Comparison of ENCODE assay signal across 15 cellular contexts in the genomic region with DNA sequence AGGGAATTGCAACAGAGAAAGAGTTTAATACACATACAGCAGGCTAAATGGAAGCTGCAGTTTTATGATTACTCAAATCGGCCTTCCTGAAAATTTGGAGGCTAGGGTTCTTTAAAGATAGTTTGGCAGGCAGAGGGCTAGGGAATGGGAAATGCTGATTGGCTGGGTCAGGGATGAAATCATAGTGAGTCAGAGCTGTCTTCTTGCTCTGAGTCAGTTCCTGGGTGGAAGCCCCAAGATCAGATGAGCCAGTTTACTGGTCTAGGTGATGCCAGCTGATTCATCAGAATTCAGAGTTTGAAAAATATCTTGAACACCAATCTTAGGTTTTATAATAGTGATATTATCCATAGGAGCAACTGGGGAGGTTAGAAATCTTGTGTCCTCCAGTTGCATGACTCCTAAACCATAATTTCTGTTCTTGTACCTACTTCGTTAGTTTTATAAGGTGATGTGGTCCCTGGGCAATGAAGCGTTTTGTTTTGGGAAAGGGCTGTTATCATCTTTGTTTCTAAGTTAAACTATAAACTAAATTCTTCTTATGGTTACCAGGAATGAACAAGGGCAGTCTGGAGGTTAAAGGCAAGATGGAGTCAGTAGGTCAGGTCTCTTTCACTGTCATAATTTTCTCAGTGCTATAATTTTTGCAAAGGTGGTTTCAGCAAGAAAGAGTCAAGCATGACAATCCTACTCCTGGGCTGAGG.
DNase-seq lines count a peak whose midpoint lies in the region; ATAC-seq and TF ChIP-seq lines count a peak whose summit lies in the region.
"Had no signal": no experiment of that assay in that cellular context is flagged by ENCODE, and none has a peak within 500 bp of the region (broad histone marks: within the 10 kb centered on the region; RNA-seq: fewer than 3 reads in every experiment).

No MANE protein-coding gene starts in this region.

- TF ChIP-seq CTCF in PC-3 (conservative IDR thresholded peaks at IDR 0.05; ENCODE audit: low read depth, low read length) = no peak
- TF ChIP-seq CTCF in cardiac fibroblast (IDR thresholded peaks at IDR 0.05; ENCODE audit: low read depth, low read length) = no peak
- no peak for TF ChIP-seq CTCF in esophagus squamous epithelium (IDR thresholded peaks at IDR 0.05)

- H3K27ac ChIP-seq in PC-3 (ENCODE audit: low read length) (no peak overlapping the region), esophagus squamous epithelium (no peak overlapping the region)
- H3K27ac ChIP-seq: 22Rv1, psoas muscle, transverse colon had no signal

- TF ChIP-seq POLR2A in esophagus squamous epithelium (IDR thresholded peaks at IDR 0.05) = no peak

- H3K4me2 ChIP-seq in PC-3 (ENCODE audit: low read length) = no peak overlapping the region

- H4K20me1 ChIP-seq in PC-3 (ENCODE audit: low read length) = no peaks in the 10 kb centered on the region

- peaks cover 7% of the 10 kb centered on the region; the same call in 1 of the 2 replicates for H3K4me1 ChIP-seq in PC-3 (ENCODE audit: insufficient read depth, low read length)
- no peaks in the 10 kb centered on the region for H3K4me1 ChIP-seq in esophagus squamous epithelium
- H3K4me1 ChIP-seq: psoas muscle, transverse colon had no signal

- no peaks in the 10 kb centered on the region for H3K9me3 ChIP-seq in PC-3 (ENCODE audit: low read length)
- H3K9me3 ChIP-seq in esophagus squamous epithelium = peaks cover 0 to 10% (median 9%) of the 10 kb centered on the region in 3 donors
- H3K9me3 ChIP-seq: psoas muscle, transverse colon had no signal

- no peak overlapping the region for H2AFZ ChIP-seq in PC-3 (ENCODE audit: low read length)

- POLR2A ChIA-PET in PC-3 (lab: Charles Lee; ENCODE audit: unreplicated experiment) = interaction anchor here (0.6 kb wide), 1 partner anchor 342 kb away, joined by 4 read pairs; no protein-coding TSS in a partner anchor

- no TSS peak for BruUV-seq in PC-3 (replicated peaks; lab: Mats Ljungman, UMichigan)

- no peaks in the 10 kb centered on the region for H3K9me2 ChIP-seq in PC-3 (replicated peaks; ENCODE audit: low read length)

- peaks cover 29% of the 10 kb centered on the region for H3K27me3 ChIP-seq in PC-3 (ENCODE audit: low read length)
- H3K27me3 ChIP-seq in esophagus squamous epithelium = no peaks in the 10 kb centered on the region
- H3K27me3 ChIP-seq: transverse colon had no signal

- no peak overlapping the region for H3K9ac ChIP-seq in PC-3 (ENCODE audit: low read length)

- CTCF ChIA-PET in PC-3 (lab: Charles Lee) = no interaction called here

- WGBS in esophagus squamous epithelium, 2 donors = 82 to 83% methylated on average over 3 of the region's 3 CpGs

- no peaks in the 10 kb centered on the region for H3K36me3 ChIP-seq in PC-3 (ENCODE audit: low read depth, low read length)
- no peaks in the 10 kb centered on the region for H3K36me3 ChIP-seq in esophagus squamous epithelium
- H3K36me3 ChIP-seq: transverse colon had no signal

- H3K79me2 ChIP-seq in PC-3 (ENCODE audit: low read length) = no peaks in the 10 kb centered on the region

- intact Hi-C loops in PC-3 (cut with micrococcal nuclease) = no loop called here
- intact Hi-C loops in esophagus squamous epithelium (cut with DNase I) = no loop called here

- H3K4me3 ChIP-seq in PC-3 (ENCODE audit: low read length) = no peak overlapping the region
- H3K4me3 ChIP-seq in cardiac fibroblast (replicated peaks in 1 of 2; ENCODE audit: low read depth in 2 of 2, low read length in 2 of 2) = no peak overlapping the region
- H3K4me3 ChIP-seq in esophagus squamous epithelium = no peak overlapping the region
- H3K4me3 ChIP-seq: psoas muscle, transverse colon had no signal

- DNase-seq in DMS53 (lab: John Stamatoyannopoulos, UW) (peak; percentile 5), DMS53 treated with DMSO at 0.1 percent for 48 hours (lab: John Stamatoyannopoulos, UW; ENCODE audit: unreplicated experiment) (no peak), PC-3 (peak; percentile 79), cardiac fibroblast (ENCODE audit: low read depth in 2 of 2) (peak; percentile 3 to 81), esophagus squamous epithelium (lab: John Stamatoyannopoulos, UW) (no peak)
- DNase-seq in stimulated activated CD4-positive, alpha-beta T cell treated with anti-CD3 and anti-CD28 coated beads, Interleukin-4, amount 100 ng/mL, for 1 hour = peak; percentile 2
- no peak for DNase-seq in central memory CD4-positive, alpha-beta T cell
- DNase-seq: COR-L47, NCI-H1092, NCI-H524 treated with DMSO at 0.1 percent for 48 hours, psoas muscle, RPMI8226, transverse colon had no signal

- ATAC-seq in PC-3 (peak; percentile 89), HG03354 (IDR thresholded peaks at IDR 0.05; ENCODE audit: poor library complexity, severe bottlenecking, unreplicated experiment) (no peak)
- ATAC-seq: psoas muscle had no signal

- H3F3A ChIP-seq in PC-3 (ENCODE audit: low read length, unreplicated experiment) = no peaks in the 10 kb centered on the region

Comparison
In these comparisons a context has a peak if more than half of its experiments do, and no peak if none do; other contexts are left out.
1. DNase-seq: peak in DMS53 (single experiment), PC-3 (single experiment), cardiac fibroblast (2 of 2) and stimulated activated CD4-positive, alpha-beta T cell treated with anti-CD3 and anti-CD28 coated beads, Interleukin-4, amount 100 ng/mL, for 1 hour (single experiment); none in DMS53 treated with DMSO at 0.1 percent for 48 hours (single experiment), esophagus squamous epithelium (single experiment) and central memory CD4-positive, alpha-beta T cell (single experiment).